12 cellular contexts compared by ENCODE assay signal in the genomic region with DNA sequence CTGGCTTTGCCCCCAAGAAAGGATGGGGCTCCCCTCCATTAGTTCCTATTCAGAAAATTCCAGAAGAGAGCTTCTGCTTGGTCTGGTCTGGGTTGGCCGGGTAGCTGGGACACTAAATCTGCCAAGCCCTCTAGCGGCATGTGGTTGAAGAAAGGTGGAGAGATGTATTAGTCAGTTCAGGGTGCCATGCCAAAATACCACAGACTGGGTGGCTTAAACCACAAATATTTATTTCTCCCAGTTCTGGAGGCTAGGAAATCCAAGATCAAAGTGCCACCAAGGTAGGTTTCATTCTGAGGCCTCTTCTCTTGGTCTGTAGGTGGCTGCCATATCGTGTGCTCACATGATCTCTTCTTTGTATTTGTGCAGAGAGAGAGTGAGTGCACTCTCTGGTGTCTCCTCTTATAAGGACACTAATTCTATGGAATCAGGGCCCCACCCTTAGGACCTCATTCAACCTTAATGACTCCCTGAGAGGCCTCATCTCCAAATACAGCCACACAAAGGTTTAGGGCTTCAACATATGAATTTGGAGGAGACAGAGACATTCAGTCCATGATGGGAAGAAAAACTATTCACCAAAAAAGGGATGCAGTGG. TPM values are rescaled to one million over a fixed set of nuclear protein-coding genes. Genes with fewer than 3 reads are reported as not detected.
A peak's percentile ranks its signal among the peaks of the same experiment; 100 is the strongest.
DNase-seq lines count a peak whose midpoint lies in the region; ATAC-seq and TF ChIP-seq lines count a peak whose summit lies in the region.
"Had no signal": no experiment of that assay in that cellular context is flagged by ENCODE, and none has a peak within 500 bp of the region (broad histone marks: within the 10 kb centered on the region; RNA-seq: fewer than 3 reads in every experiment).

No MANE protein-coding gene starts in this region.

- no peak overlapping the region for H3K27ac Mint-ChIP-seq in progenitor cell of endocrine pancreas
- H3K27ac Mint-ChIP-seq: B cell; stimulated activated naive CD8-positive, alpha-beta T cell treated with anti-CD3 and anti-CD28 coated beads, Interleukin-15, Interleukin-2, amounts not matched to agents 100 ng/mL and 50 ng/mL, for 24 hours had no signal

- H3K9me3 Mint-ChIP-seq in progenitor cell of endocrine pancreas (ENCODE audit: low read depth), result no peaks in the 10 kb centered on the region
- H3K9me3 Mint-ChIP-seq: stimulated activated naive CD8-positive, alpha-beta T cell treated with anti-CD3 and anti-CD28 coated beads, Interleukin-15, Interleukin-2, amounts not matched to agents 100 ng/mL and 50 ng/mL, for 24 hours had no signal

- TF ChIP-seq CTCF in progenitor cell of endocrine pancreas (IDR thresholded peaks at IDR 0.05; ENCODE audit: unreplicated experiment), result no peak

- DNase-seq in AG20443 (ENCODE audit: low spot score) (peak; percentile 65), HT1080 (ENCODE audit: low read depth) (peak; percentile 84), T1000 (lab: John Stamatoyannopoulos, UW) (peak; percentile 56), glomerular visceral epithelial cell (ENCODE audit: extremely low spot score) (peak; percentile 87), progenitor cell of endocrine pancreas (ENCODE audit: low spot score, unreplicated experiment) (no peak), cortex of kidney (lab: John Stamatoyannopoulos, UW) (no peak)
- DNase-seq in activated CD4-positive, alpha-beta T cell treated with anti-CD3 and anti-CD28 coated beads for 4 hours, result no peak
- DNase-seq: NCI-H2081, ovary had no signal

- H3K4me3 Mint-ChIP-seq in progenitor cell of endocrine pancreas (ENCODE audit: low read depth), result no peak overlapping the region
- H3K4me3 Mint-ChIP-seq: B cell; stimulated activated naive CD8-positive, alpha-beta T cell treated with anti-CD3 and anti-CD28 coated beads, Interleukin-15, Interleukin-2, amounts not matched to agents 100 ng/mL and 50 ng/mL, for 24 hours had no signal

- no peaks in the 10 kb centered on the region for H3K36me3 Mint-ChIP-seq in progenitor cell of endocrine pancreas (ENCODE audit: insufficient read depth)

- ATAC-seq in HG02763 (IDR thresholded peaks at IDR 0.05; ENCODE audit: unreplicated experiment), result no peak

- H3K27me3 Mint-ChIP-seq in progenitor cell of endocrine pancreas, result peaks cover 7% of the 10 kb centered on the region

- peaks cover 6% of the 10 kb centered on the region for H3K4me1 Mint-ChIP-seq in progenitor cell of endocrine pancreas (ENCODE audit: low read depth)

RNA-seq across cellular contexts. Expression of gene MTPAP, which starts 38.7 kb away (rescaled TPM):
- total RNA-seq in HT1080 (2014; rRNA removed; shearing (Covaris generic)), result 13.7 and 14.9 TPM in 2 replicates
- 13.7 and 18.1 TPM in 2 replicates for polyA plus RNA-seq in HT1080 (2015; cell fraction: cytosol; rRNA removed)
- 27.7 and 32.3 TPM in 2 replicates for polyA plus RNA-seq in HT1080 (2015; cell fraction: nucleus; rRNA removed)
- 29.5 and 32.4 TPM in 2 replicates for total RNA-seq in progenitor cell of endocrine pancreas

RNA-seq across cellular contexts. Expression of gene MAP3K8, which starts 46.2 kb away (rescaled TPM):
- 0.59 and 0.67 TPM in 2 replicates for total RNA-seq in HT1080 (2014; rRNA removed; shearing (Covaris generic))
- 0.15 and 0.41 TPM in 2 replicates for polyA plus RNA-seq in HT1080 (2015; cell fraction: cytosol; rRNA removed)
- 0.55 and 0.94 TPM in 2 replicates for polyA plus RNA-seq in HT1080 (2015; cell fraction: nucleus; rRNA removed)
- 15.0 and 16.8 TPM in 2 replicates for total RNA-seq in progenitor cell of endocrine pancreas

Comparison
In these comparisons a context has a peak if more than half of its experiments do, and no peak if none do; other contexts are left out.
1. DNase-seq: peak in AG20443 (single experiment), HT1080 (single experiment), T1000 (single experiment) and glomerular visceral epithelial cell (single experiment); none in progenitor cell of endocrine pancreas (single experiment), activated CD4-positive, alpha-beta T cell treated with anti-CD3 and anti-CD28 coated beads for 4 hours (0 of 2) and cortex of kidney (single experiment).